Comparison of ENCODE assay signal across 8 cellular contexts in genomic region chr7:2399848-2400587, GRCh38. TPM values are rescaled to one million over a fixed set of nuclear protein-coding genes. Genes with fewer than 3 reads are reported as not detected.
DNase-seq lines count a peak whose midpoint lies in the region; ATAC-seq and TF ChIP-seq lines count a peak whose summit lies in the region.

No MANE protein-coding gene starts in this region.

- peak overlapping the region; percentile 62 to 89 (median 78) for H3K4me2 ChIP-seq in BLaER1 treated with 17β-estradiol and CSF1 and Interleukin-3, amounts not matched to agents 10 nM and 100 nM

- H3K9me3 ChIP-seq in BLaER1 treated with 17β-estradiol and CSF1 and Interleukin-3, amounts not matched to agents 10 nM and 100 nM (replicated peaks in 1 of 11), result peaks cover 0 to 12% (median 5%) of the 10 kb centered on the region in 11 experiments; a peak in 8 of 22 replicates
- no peaks in the 10 kb centered on the region for H3K9me3 ChIP-seq in liver (ENCODE audit: control insufficient read depth in 4 of 4, low read length in 3 of 4)

- DNase-seq in HT-29 (ENCODE audit: low spot score), result peak; percentile 75
- DNase-seq in RPMI8226, result peak; percentile 93
- DNase-seq in choroid plexus epithelial cell (ENCODE audit: low read depth), result peak; percentile 99
- peak in 37 of 49 donors; percentile 7 to 84 (median 52) for DNase-seq in substantia nigra (lab: John Stamatoyannopoulos, UW)
- no peak for DNase-seq in central memory CD4-positive, alpha-beta T cell

- peaks cover 0 to 16% (median 10%) of the 10 kb centered on the region in 11 experiments; a peak in 12 of 22 replicates for H4K20me1 ChIP-seq in BLaER1 treated with 17β-estradiol and CSF1 and Interleukin-3, amounts not matched to agents 10 nM and 100 nM

- TF ChIP-seq CTCF in choroid plexus epithelial cell (conservative IDR thresholded peaks at IDR 0.05; ENCODE audit: low read depth, low read length), result no peak
- TF ChIP-seq CTCF in liver (IDR thresholded peaks at IDR 0.05; ENCODE audit: low read depth, low read length, missing input control), result no peak

- H3K4me3 ChIP-seq in BLaER1 treated with 17β-estradiol and CSF1 and Interleukin-3, amounts not matched to agents 10 nM and 100 nM, result peak overlapping the region in 5 of 10 experiments; percentile 10 to 40 (median 27); a peak in 6 of 20 replicates
- H3K4me3 ChIP-seq in choroid plexus epithelial cell (ENCODE audit: low read depth, low read length) (no peak overlapping the region), liver (ENCODE audit: low read depth in 1 of 3, low read length in 3 of 3) (no peak overlapping the region)

- TF ChIP-seq RAD21 in liver (IDR thresholded peaks at IDR 0.05), result peak; percentile 24 to 33

- peaks cover 56 to 87% (median 79%) of the 10 kb centered on the region in 10 experiments for H3K4me1 ChIP-seq in BLaER1 treated with 17β-estradiol and CSF1 and Interleukin-3, amounts not matched to agents 10 nM and 100 nM
- peaks cover 9 to 29% (median 18%) of the 10 kb centered on the region in 4 donors for H3K4me1 ChIP-seq in liver (ENCODE audit: control insufficient read depth in 4 of 4, insufficient read depth in 4 of 4, low read length in 3 of 4)

- no peak for ATAC-seq in HG03432 (IDR thresholded peaks at IDR 0.05; ENCODE audit: unreplicated experiment)

- no peaks in the 10 kb centered on the region; a peak in 1 of 22 replicates for H3K27me3 ChIP-seq in BLaER1 treated with 17β-estradiol and CSF1 and Interleukin-3, amounts not matched to agents 10 nM and 100 nM
- H3K27me3 ChIP-seq in liver (ENCODE audit: control insufficient read depth in 4 of 4, insufficient read depth in 4 of 4, low read length in 3 of 4), result no peaks in the 10 kb centered on the region

- H3K27ac ChIP-seq in BLaER1 treated with 17β-estradiol and CSF1 and Interleukin-3, amounts not matched to agents 10 nM and 100 nM, result peak overlapping the region; percentile 8 to 97 (median 92); a peak in 21 of 22 replicates
- H3K27ac ChIP-seq in liver (ENCODE audit: low read depth in 1 of 2, low read length in 2 of 2), result peak overlapping the region; percentile 8 to 82
- peak overlapping the region; percentile 16 for H3K27ac ChIP-seq in substantia nigra (ENCODE audit: low read depth, low read length, poor library complexity, severe bottlenecking)

- WGBS in liver, result 27% methylated on average over 6 of the region's 6 CpGs

- H3K9ac ChIP-seq in BLaER1 treated with 17β-estradiol and CSF1 and Interleukin-3, amounts not matched to agents 10 nM and 100 nM, result peak overlapping the region; percentile 1 to 97 (median 81); a peak in 21 of 22 replicates
- H3K9ac ChIP-seq in liver (ENCODE audit: low read depth in 1 of 2, low read length in 2 of 2), result no peak overlapping the region

- H3K36me3 ChIP-seq in BLaER1 treated with 17β-estradiol and CSF1 and Interleukin-3, amounts not matched to agents 10 nM and 100 nM, result no peaks in the 10 kb centered on the region
- H3K36me3 ChIP-seq in liver (ENCODE audit: control insufficient read depth in 4 of 4, insufficient read depth in 3 of 4, low read depth in 1 of 4, low read length in 3 of 4), result no peaks in the 10 kb centered on the region

TF ChIP-seq in liver, 16 proteins besides CTCF, POLR2A, EP300 and RAD21:
- TF ChIP-seq JUND (IDR thresholded peaks at IDR 0.05), result no peak
- TF ChIP-seq ZBTB33 (IDR thresholded peaks at IDR 0.05), result no peak
- no peak for TF ChIP-seq HNF4A (conservative IDR thresholded peaks at IDR 0.05)
- no peak for TF ChIP-seq FOXA2 (IDR thresholded peaks at IDR 0.05)
- no peak for TF ChIP-seq ATF3 (IDR thresholded peaks at IDR 0.05)
- TF ChIP-seq NR2F2 (IDR thresholded peaks at IDR 0.05), result peak; percentile 65
- no peak for TF ChIP-seq TAF1 (conservative IDR thresholded peaks at IDR 0.05)
- peak in 1 of 2 donors; percentile 18 for TF ChIP-seq RXRA (IDR thresholded peaks at IDR 0.05)
- peak; percentile 36 for TF ChIP-seq SP1 (IDR thresholded peaks at IDR 0.05)
- TF ChIP-seq REST (IDR thresholded peaks at IDR 0.05), result peak; percentile 21
- TF ChIP-seq EGR1 (IDR thresholded peaks at IDR 0.05; ENCODE audit: low read depth in 2 of 2), result no peak
- no peak for TF ChIP-seq GABPA (IDR thresholded peaks at IDR 0.05 in 1 of 2, conservative IDR thresholded peaks at IDR 0.05 in 1 of 2)
- no peak for TF ChIP-seq HNF4G (IDR thresholded peaks at IDR 0.05)
- TF ChIP-seq YY1 (IDR thresholded peaks at IDR 0.05), result peak; percentile 47
- TF ChIP-seq FOXA1 (IDR thresholded peaks at IDR 0.05), result no peak
- no peak for TF ChIP-seq MAX (IDR thresholded peaks at IDR 0.05)

RNA-seq across cellular contexts. Expression of gene CHST12, which starts 3.4 kb away (rescaled TPM):
- total RNA-seq in HT-29 (2014; rRNA removed; shearing (Covaris generic)), result 14.5 and 24.7 TPM in 2 replicates
- 1 to 10 TPM; 3.2 to 5.9 TPM for total RNA-seq in liver
- polyA plus RNA-seq in liver, result 10 to 100 TPM in 1 of 2 donors, 1 to 10 TPM in 1; 4.5 to 11.9 TPM

RNA-seq across cellular contexts. Expression of gene EIF3B, which starts 45.4 kb away (rescaled TPM):
- 430 and 463 TPM in 2 replicates for total RNA-seq in HT-29 (2014; rRNA removed; shearing (Covaris generic))
- 10 to 100 TPM; 63.3 to 98.8 TPM for total RNA-seq in liver
- polyA plus RNA-seq in liver, result 10 to 100 TPM; 27.4 to 58.3 TPM

Comparison
In these comparisons a context has a peak if more than half of its experiments do, and no peak if none do; other contexts are left out.
1. H3K27ac ChIP-seq: peak in every context shown above with its lines; median percentile 92 in BLaER1 treated with 17β-estradiol and CSF1 and Interleukin-3, amounts not matched to agents 10 nM and 100 nM; 45 in liver; 16 in substantia nigra.
2. H3K9ac ChIP-seq: peak in BLaER1 treated with 17β-estradiol and CSF1 and Interleukin-3, amounts not matched to agents 10 nM and 100 nM (11 of 11); none in liver (0 of 2).